Comparison of ENCODE assay signal across 9 cellular contexts in genomic region chr15:66883322-66883911, GRCh38.
DNase-seq lines count a peak whose midpoint lies in the region; ATAC-seq and TF ChIP-seq lines count a peak whose summit lies in the region.
"Had no signal": no experiment of that assay in that cellular context is flagged by ENCODE, and none has a peak within 500 bp of the region (broad histone marks: within the 10 kb centered on the region; RNA-seq: fewer than 3 reads in every experiment).

No MANE protein-coding gene starts in this region.

- peak overlapping the region; percentile 98 for H3K27ac ChIP-seq in SK-N-MC

- H3K9me3 ChIP-seq in SK-N-MC (ENCODE audit: low read depth, low read length) = no peaks in the 10 kb centered on the region

- peaks cover 2 to 6% (median 6%) of the 10 kb centered on the region in 3 donors for H3K27me3 Mint-ChIP-seq in immature natural killer cell (ENCODE audit: low read depth in 3 of 3)

- no peak for ATAC-seq in GM19463 (IDR thresholded peaks at IDR 0.05; ENCODE audit: unreplicated experiment)
- no peak for ATAC-seq in GM19328 (IDR thresholded peaks at IDR 0.05; ENCODE audit: unreplicated experiment)

- peak overlapping the region; percentile 70 for H3K9ac ChIP-seq in SK-N-MC (ENCODE audit: insufficient read length)

- no peaks in the 10 kb centered on the region for H3K4me1 Mint-ChIP-seq in immature natural killer cell

- DNase-seq in GM04504 (ENCODE audit: low read depth) (peak; percentile 100), SK-N-MC (ENCODE audit: low read depth, low spot score) (peak; percentile 88), foreskin fibroblast (peak; percentile 100), non-pigmented ciliary epithelial cell (ENCODE audit: low read depth) (peak; percentile 100), NCI-H524 (lab: John Stamatoyannopoulos, UW) (no peak), immature natural killer cell (no peak)
- DNase-seq: naive B cell had no signal

- TF ChIP-seq CTCF in foreskin fibroblast (IDR thresholded peaks at IDR 0.05; ENCODE audit: low read depth, low read length) = no peak

- H3K27ac Mint-ChIP-seq in immature natural killer cell = no peak overlapping the region

- no peaks in the 10 kb centered on the region for H3K36me3 Mint-ChIP-seq in immature natural killer cell
- H3K36me3 Mint-ChIP-seq: naive B cell had no signal

- H3K4me3 ChIP-seq in SK-N-MC (peak overlapping the region; percentile 60), foreskin fibroblast (ENCODE audit: low read depth in 1 of 2, low read length in 2 of 2) (no peak overlapping the region)

- H3K36me3 ChIP-seq in SK-N-MC (ENCODE audit: insufficient read depth, low read length) = no peaks in the 10 kb centered on the region

- H3K4me3 Mint-ChIP-seq in immature natural killer cell = no peak overlapping the region

- peaks cover 0 to 2% (median 0%) of the 10 kb centered on the region in 6 donors for H3K9me3 Mint-ChIP-seq in immature natural killer cell

Comparison
In these comparisons a context has a peak if more than half of its experiments do, and no peak if none do; other contexts are left out.
1. DNase-seq: peak in GM04504 (single experiment), SK-N-MC (single experiment), foreskin fibroblast (2 of 2) and non-pigmented ciliary epithelial cell (single experiment); none in NCI-H524 (0 of 2) and immature natural killer cell (0 of 3).